ENCODE assay signal across 8 cellular contexts in the genomic region with DNA sequence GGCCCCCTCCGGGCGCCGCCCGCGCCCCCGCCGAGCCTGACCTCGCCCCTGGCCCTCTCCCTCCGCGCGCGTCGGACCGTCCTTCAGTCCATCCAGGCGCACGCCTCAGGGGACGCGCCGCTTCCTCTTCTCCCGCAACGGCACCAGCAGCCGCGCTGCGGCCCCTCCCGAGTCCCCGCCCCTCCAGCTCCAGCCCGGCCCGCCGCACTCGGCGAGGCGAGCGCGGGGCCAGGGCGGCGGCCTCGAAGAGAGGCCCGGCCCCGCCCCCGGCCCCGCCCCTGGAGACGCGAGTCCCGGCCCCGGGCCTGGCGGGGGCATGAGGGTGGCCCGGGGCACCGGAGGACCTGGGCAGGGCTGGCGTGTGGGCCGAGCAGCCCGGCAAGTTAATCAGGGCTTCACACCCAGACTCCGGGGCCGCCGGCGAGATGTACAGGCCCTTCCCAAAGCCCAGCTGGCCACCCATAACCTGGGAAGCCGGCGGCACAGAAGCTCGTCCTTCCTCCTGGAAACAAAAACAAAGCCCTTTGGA. TPM values are rescaled to one million over a fixed set of nuclear protein-coding genes. Genes with fewer than 3 reads are reported as not detected.
DNase-seq lines count a peak whose midpoint lies in the region.

A gene (minus strand): TSS at position 157 of the 529 bp plus-strand sequence. CDS start 1,407 bp downstream, outside the sequence.

- WGBS in GM23248 (ENCODE audit: low coverage in 1 of 2, low lambda C conversion rate in 2 of 2, missing lambda C conversion rate in 2 of 2), 2 experiments, result 4 to 7% methylated on average over 13 to 49 of the region's 58 CpGs
- WGBS in mesenchymal stem cell, result 2% methylated on average over 43 of the region's 58 CpGs

- peaks cover 12% of the 10 kb centered on the region for H3K27me3 ChIP-seq in CD4-positive, alpha-beta memory T cell (ENCODE audit: insufficient read depth, low read length)
- H3K27me3 ChIP-seq in GM23248 (replicated peaks; ENCODE audit: insufficient read depth), result peaks cover 40% of the 10 kb centered on the region
- peaks cover 28 to 68% of the 10 kb centered on the region in 2 experiments for H3K27me3 ChIP-seq in mesenchymal stem cell (ENCODE audit: control insufficient read depth in 1 of 2, insufficient read depth in 1 of 2, low read length in 2 of 2)

- peak within 1 kb of the TSS; percentile 96 for H3K4me2 ChIP-seq in GM23248 (ENCODE audit: unreplicated experiment)
- H3K4me2 ChIP-seq in mesenchymal stem cell (ENCODE audit: low read length, poor library complexity, severe bottlenecking), result peak within 1 kb of the TSS; percentile 89

- H3K9me3 ChIP-seq in CD4-positive, alpha-beta memory T cell (ENCODE audit: control insufficient read depth in 1 of 2, low read length in 2 of 2), result no peaks in the 10 kb centered on the region
- H3K9me3 ChIP-seq in GM23248 (ENCODE audit: low read depth) (no peaks in the 10 kb centered on the region), mesenchymal stem cell (ENCODE audit: control insufficient read depth, low read length) (no peaks in the 10 kb centered on the region)

- no peaks in the 10 kb centered on the region for H4K20me1 ChIP-seq in GM23248 (ENCODE audit: insufficient read depth)

- intact Hi-C loops in CD4-positive, alpha-beta memory T cell (cut with micrococcal nuclease), result no loop called here

- H3F3A ChIP-seq in GM23248 (ENCODE audit: insufficient read depth), result no peaks in the 10 kb centered on the region

- peak within 1 kb of the TSS; percentile 46 for H2AK5ac ChIP-seq in mesenchymal stem cell (ENCODE audit: low read length, severe bottlenecking)

- no peak within 1 kb of the TSS for H4K91ac ChIP-seq in mesenchymal stem cell (ENCODE audit: low read length)

- no peak within 1 kb of the TSS for H3K14ac ChIP-seq in mesenchymal stem cell (ENCODE audit: low read length in 2 of 2)

- DNase-seq in CD4-positive, alpha-beta memory T cell, result peak; percentile 10 to 41 (median 19)
- DNase-seq in GM23248, result peak; percentile 64
- peak; percentile 71 for DNase-seq in NCI-H226
- peak; percentile 59 for DNase-seq in activated CD4-positive, alpha-beta T cell treated with anti-CD3 and anti-CD28 coated beads for 48 hours
- peak; percentile 6 for DNase-seq in effector CD4-positive, alpha-beta T cell
- peak; percentile 35 for DNase-seq in mesenchymal stem cell
- DNase-seq in stimulated activated CD8-positive, alpha-beta memory T cell treated with anti-CD3 and anti-CD28 coated beads, Interleukin-15, amount 100 ng/mL, for 48 hours (ENCODE audit: low read depth in 2 of 2), result peak; percentile 38 to 47
- DNase-seq in OCI-M2 (lab: John Stamatoyannopoulos, UW; ENCODE audit: unreplicated experiment), result no peak

- peaks cover 19 to 24% of the 10 kb centered on the region in 2 donors for H3K27me3 Mint-ChIP-seq in CD4-positive, alpha-beta memory T cell

- CTCF ChIA-PET in CD4-positive, alpha-beta memory T cell (lab: Charles Lee; ENCODE audit: partially characterized antibody), result interaction anchor here (1.4 kb wide), 1 partner anchor 93 kb away, joined by 6 read pairs; no protein-coding TSS in a partner anchor

- H3K79me2 ChIP-seq in GM23248 (ENCODE audit: insufficient read depth), result no peaks in the 10 kb centered on the region

- peak within 1 kb of the TSS; percentile 79 to 86 (median 82) for H3K4me3 Mint-ChIP-seq in CD4-positive, alpha-beta memory T cell

- POLR2A ChIA-PET in CD4-positive, alpha-beta memory T cell (lab: Charles Lee; ENCODE audit: partially characterized antibody), result interaction anchor here (0.9 to 2.5 kb wide), 2 partner anchors 93 to 392 kb away, joined by 3 to 6 read pairs; a partner anchor contains a TSS

- H2AFZ ChIP-seq in GM23248 (peak within 1 kb of the TSS; percentile 69), mesenchymal stem cell (ENCODE audit: low read depth, low read length) (peak within 1 kb of the TSS; percentile 44)

- peaks cover 6% of the 10 kb centered on the region for H3K79me1 ChIP-seq in mesenchymal stem cell (replicated peaks; ENCODE audit: low read length, poor library complexity, severe bottlenecking)

- no peak within 1 kb of the TSS for H2BK5ac ChIP-seq in mesenchymal stem cell (ENCODE audit: low read depth, low read length, poor library complexity, severe bottlenecking)

- no peak within 1 kb of the TSS for H2BK12ac ChIP-seq in mesenchymal stem cell (ENCODE audit: low read length in 2 of 2)

- H3K4ac ChIP-seq in mesenchymal stem cell (ENCODE audit: low read depth in 1 of 2, low read length in 2 of 2), result no peak within 1 kb of the TSS

- H3K23ac ChIP-seq in mesenchymal stem cell (ENCODE audit: low read length in 2 of 2), result no peak within 1 kb of the TSS

- H3K4me1 ChIP-seq in CD4-positive, alpha-beta memory T cell (ENCODE audit: insufficient read depth, low read length), result peaks cover 9% of the 10 kb centered on the region
- H3K4me1 ChIP-seq in GM23248 (ENCODE audit: insufficient read depth) (no peaks in the 10 kb centered on the region; the same call in 1 of the 2 replicates), mesenchymal stem cell (ENCODE audit: control insufficient read depth, insufficient read depth, low read depth, low read length) (peaks cover 7% of the 10 kb centered on the region)

- no peak within 1 kb of the TSS for H4K8ac ChIP-seq in mesenchymal stem cell (ENCODE audit: low read length)

- no peaks in the 10 kb centered on the region for H3K36me3 Mint-ChIP-seq in CD4-positive, alpha-beta memory T cell

- peak within 1 kb of the TSS; percentile 41 for H2BK15ac ChIP-seq in mesenchymal stem cell (ENCODE audit: low read depth, poor library complexity, severe bottlenecking)

- H3K27ac ChIP-seq in CD4-positive, alpha-beta memory T cell (ENCODE audit: low read depth, low read length), result no peak within 1 kb of the TSS
- no peak within 1 kb of the TSS for H3K27ac ChIP-seq in GM23248
- no peak within 1 kb of the TSS for H3K27ac ChIP-seq in mesenchymal stem cell (ENCODE audit: low read length, poor library complexity, severe bottlenecking)

- no peaks in the 10 kb centered on the region for H3K36me3 ChIP-seq in CD4-positive, alpha-beta memory T cell (ENCODE audit: insufficient read depth, low read length)
- no peaks in the 10 kb centered on the region for H3K36me3 ChIP-seq in GM23248 (ENCODE audit: low read depth)
- H3K36me3 ChIP-seq in mesenchymal stem cell (ENCODE audit: control insufficient read depth in 1 of 2, insufficient read depth in 2 of 2, low read depth in 1 of 2, low read length in 2 of 2), result peaks cover 0 to 4% of the 10 kb centered on the region in 2 experiments

- H3K9me3 Mint-ChIP-seq in CD4-positive, alpha-beta memory T cell, result no peaks in the 10 kb centered on the region

- H3K9ac ChIP-seq in GM23248, result no peak within 1 kb of the TSS
- H3K9ac ChIP-seq in mesenchymal stem cell (ENCODE audit: low read length), result peak within 1 kb of the TSS; percentile 32

- H3K9me2 ChIP-seq in GM23248 (ENCODE audit: insufficient read depth), result no peaks in the 10 kb centered on the region

- H3K4me1 Mint-ChIP-seq in CD4-positive, alpha-beta memory T cell, result peaks cover 7 to 18% (median 10%) of the 10 kb centered on the region in 4 donors

- peak within 1 kb of the TSS in 4 of 7 donors; percentile 14 to 58 (median 50) for H3K27ac Mint-ChIP-seq in CD4-positive, alpha-beta memory T cell

- H2BK120ac ChIP-seq in mesenchymal stem cell (ENCODE audit: low read depth, low read length), result no peak within 1 kb of the TSS

- H3K4me3 ChIP-seq in CD4-positive, alpha-beta memory T cell (ENCODE audit: low read length in 2 of 2), result peak within 1 kb of the TSS; percentile 64 to 67
- H3K4me3 ChIP-seq in GM23248, result peak within 1 kb of the TSS; percentile 71
- peak within 1 kb of the TSS; percentile 77 to 78 for H3K4me3 ChIP-seq in mesenchymal stem cell (ENCODE audit: insufficient read depth in 1 of 2, low read depth in 1 of 2, low read length in 2 of 2)

- in situ Hi-C loops in GM23248 (cut with MboI), result no loop called here

- H3K18ac ChIP-seq in mesenchymal stem cell (ENCODE audit: low read depth in 1 of 2, low read length in 2 of 2), result peak within 1 kb of the TSS in 1 of 2 experiments; percentile 48

RNA-seq across cellular contexts. Expression of the gene that starts here (rescaled TPM):
- total RNA-seq in CD4-positive, alpha-beta memory T cell, result under 1 TPM in 1 of 2 experiments, not detected in 1; 0.06 TPM
- polyA plus RNA-seq in CD4-positive, alpha-beta memory T cell, result not detected
- total RNA-seq in GM23248 (2014; rRNA removed; shearing (Covaris generic)), result 0.22 and 0.51 TPM in 2 replicates
- polyA plus RNA-seq in GM23248 (2016; fragmentation: Nextera tagmentation; extraction: Ambion mirVana), result 0.08 and 0.34 TPM in 2 replicates
- 0.33 TPM for polyA plus RNA-seq in mesenchymal stem cell (2013, experiment 1 of 2)
- 0.30 TPM for polyA plus RNA-seq in mesenchymal stem cell (2013, experiment 2 of 2)

Comparison
In these comparisons a context has a peak if more than half of its experiments do, and no peak if none do; other contexts are left out.
1. Peak in DNase-seq and H3K4me3 ChIP-seq in CD4-positive, alpha-beta memory T cell; RNA of the gene not detected or under 1 TPM.
2. Peak in DNase-seq, H3K4me3 ChIP-seq and H3K4me2 ChIP-seq in GM23248; RNA of the gene not detected or under 1 TPM.